Comparison of ENCODE assay signal across 9 cellular contexts in genomic region chr17:33927732-33928133, GRCh38.
DNase-seq lines count a peak whose midpoint lies in the region; ATAC-seq and TF ChIP-seq lines count a peak whose summit lies in the region.
"Had no signal": no experiment of that assay in that cellular context is flagged by ENCODE, and none has a peak within 500 bp of the region (broad histone marks: within the 10 kb centered on the region; RNA-seq: fewer than 3 reads in every experiment).

No MANE protein-coding gene starts in this region.

- ATAC-seq in heart left ventricle = no peak
- no peak for ATAC-seq in GM18858 (IDR thresholded peaks at IDR 0.05; ENCODE audit: unreplicated experiment)
- no peak for ATAC-seq in HG03432 (IDR thresholded peaks at IDR 0.05; ENCODE audit: unreplicated experiment)

- H3K27me3 ChIP-seq in heart left ventricle (peaks cover 0 to 40% (median 0%) of the 10 kb centered on the region in 9 donors), transverse colon (no peaks in the 10 kb centered on the region)

- TF ChIP-seq CTCF in heart left ventricle (IDR thresholded peaks at IDR 0.05) (peak in 11 of 12 donors; percentile 9 to 55 (median 42)), transverse colon (IDR thresholded peaks at IDR 0.05) (peak in 3 of 5 experiments; percentile 24 to 40 (median 25))

- no peak overlapping the region for H3K4me3 ChIP-seq in heart left ventricle
- H3K4me3 ChIP-seq in transverse colon = no peak overlapping the region

- TF ChIP-seq POLR2A in heart left ventricle (IDR thresholded peaks at IDR 0.05) = no peak
- no peak for TF ChIP-seq POLR2A in transverse colon (IDR thresholded peaks at IDR 0.05)

- H3K4me1 ChIP-seq in heart left ventricle (no peaks in the 10 kb centered on the region), transverse colon (no peaks in the 10 kb centered on the region)

- no peak for TF ChIP-seq EP300 in transverse colon (IDR thresholded peaks at IDR 0.05; ENCODE audit: low read depth)

- DNase-seq in heart left ventricle (no peak), cardiac septum (ENCODE audit: low spot score) (no peak), NCI-H1105 treated with DMSO at 0.1 percent for 48 hours (lab: John Stamatoyannopoulos, UW) (peak; percentile 60), cerebellum (ENCODE audit: low spot score) (peak; percentile 67), transverse colon (no peak), NCI-H226 (no peak)
- DNase-seq: nucleus accumbens had no signal

- no peak overlapping the region for H3K27ac ChIP-seq in heart left ventricle
- H3K27ac ChIP-seq in transverse colon = no peak overlapping the region

- H3K9me3 ChIP-seq in heart left ventricle (no peaks in the 10 kb centered on the region), transverse colon (no peaks in the 10 kb centered on the region)

- in situ Hi-C loops in transverse colon (cut with MboI; ENCODE audit: low pct_ligation_motif_present in 1 of 4, low pct_unique_long_range_greater_than_20kb in 1 of 4, low sequenced_read_pairs in 3 of 4) = loop anchor here in 2 of 4 donors (25.0 kb wide), 1 partner anchor 210 kb away; no protein-coding TSS in a partner anchor

- 18 to 29% (median 23%) methylated on average over 3 of the region's 3 CpGs for WGBS in heart left ventricle, 4 donors
- WGBS in transverse colon (ENCODE audit: low coverage in 1 of 2), 2 donors = 27 to 29% methylated on average over 2 to 3 of the region's 3 CpGs

- H3K36me3 ChIP-seq in heart left ventricle (no peaks in the 10 kb centered on the region), transverse colon (no peaks in the 10 kb centered on the region)

- intact Hi-C loops in heart left ventricle (cut with DNase I) = loop anchor here in 9 of 10 donors (1.0 to 10.0 kb wide), 6 partner anchors 219 to 237 kb away; no protein-coding TSS in a partner anchor
- intact Hi-C loops in cardiac septum (cut with DNase I) = loop anchor here (5.0 kb wide), 2 partner anchors 220 to 235 kb away; no protein-coding TSS in a partner anchor
- intact Hi-C loops in transverse colon (cut with DNase I; ENCODE audit: low total_unique reads) = no loop called here

Comparison
In these comparisons a context has a peak if more than half of its experiments do, and no peak if none do; other contexts are left out.
1. DNase-seq: peak in NCI-H1105 treated with DMSO at 0.1 percent for 48 hours (single experiment) and cerebellum (single experiment); none in heart left ventricle (0 of 5), cardiac septum (single experiment), transverse colon (single experiment) and NCI-H226 (single experiment).